Comparison of ENCODE assay signal across 28 cellular contexts in the genomic region with DNA sequence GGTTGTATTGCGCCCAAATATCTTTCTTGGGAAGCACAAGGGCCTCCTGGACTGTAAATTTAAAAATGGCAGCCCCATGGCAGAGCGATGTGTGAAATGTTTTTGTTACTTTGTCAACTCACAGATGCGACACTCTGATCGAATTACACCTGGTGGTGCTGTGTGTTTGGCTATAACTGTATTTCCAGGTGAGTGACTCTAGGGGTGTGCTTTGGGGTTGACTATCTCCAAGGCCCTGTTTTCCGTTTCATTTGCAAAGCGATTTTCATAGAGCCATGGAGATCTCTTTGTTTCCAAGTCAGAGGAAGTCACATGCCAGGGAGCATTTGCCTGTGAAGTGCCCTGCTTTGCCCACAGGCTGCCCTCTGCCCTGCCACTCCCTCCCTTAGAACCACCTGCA.
"Had no signal": no experiment of that assay in that cellular context is flagged by ENCODE, and none has a peak within 500 bp of the region (broad histone marks: within the 10 kb centered on the region; RNA-seq: fewer than 3 reads in every experiment).

No MANE protein-coding gene starts in this region.

- H3K9ac ChIP-seq: KMS-11 had no signal

- FAIRE-seq: bronchial epithelial cell had no signal

- H3K4me3 ChIP-seq: ascending aorta, body of pancreas had no signal

- H3K27me3 Mint-ChIP-seq: activated T-cell treated with anti-CD3 and anti-CD28 coated beads, Interleukin-2, amount 50 U/mL, for 24 hours had no signal

- ATAC-seq: activated CD8-positive, alpha-beta memory T cell treated with anti-CD3 and anti-CD28 coated beads, Interleukin-2, amount 10 ng/mL, durations not matched to agents 7 days and 5 days; activated naive CD4-positive, alpha-beta T cell treated with anti-CD3 and anti-CD28 coated beads, Interleukin-2, amount 50 U/mL, for 72 hours; activated naive CD8-positive, alpha-beta T cell treated with anti-CD3 and anti-CD28 coated beads, Interleukin-2, amount 50 U/mL, for 24 hours; body of pancreas; Panc1 had no signal

- H3K36me3 ChIP-seq: ascending aorta had no signal

- H3K4me2 ChIP-seq: KMS-11 had no signal

- H3K27me3 ChIP-seq: ascending aorta, body of pancreas had no signal

- H3K27ac Mint-ChIP-seq: activated CD8-positive, alpha-beta memory T cell treated with anti-CD3 and anti-CD28 coated beads, Interleukin-2, amount 10 ng/mL, durations not matched to agents 7 days and 5 days; activated naive CD4-positive, alpha-beta T cell treated with anti-CD3 and anti-CD28 coated beads, Interleukin-2, amount 50 U/mL, for 72 hours; activated naive CD8-positive, alpha-beta T cell treated with anti-CD3 and anti-CD28 coated beads, Interleukin-2, amount 50 U/mL, for 24 hours; activated T-cell treated with anti-CD3 and anti-CD28 coated beads, Interleukin-2, amount 50 U/mL, for 24 hours; activated T-helper 1 cell treated with anti-CD3 and anti-CD28 coated beads, Interleukin-12 subunit alpha, Interleukin-12 subunit beta, Interleukin-2, Interleukin-4 antibody, amounts not matched to agents 30 ng/mL and 10 ng/mL and 1 ng/mL, durations not matched to agents 14 hours and 24 hours and 36 hours; T-helper 1 cell treated with Interleukin-12 subunit alpha and Interleukin-12 subunit beta and Interleukin-4 antibody, amounts not matched to agents 30 μg/mL and 1 μg/mL, for 36 hours had no signal

- H3K9me3 Mint-ChIP-seq: activated naive CD4-positive, alpha-beta T cell treated with anti-CD3 and anti-CD28 coated beads, Interleukin-2, amount 50 U/mL, for 72 hours; activated naive CD8-positive, alpha-beta T cell treated with anti-CD3 and anti-CD28 coated beads, Interleukin-2, amount 50 U/mL, for 24 hours; activated T-cell treated with anti-CD3 and anti-CD28 coated beads, Interleukin-2, amount 50 U/mL, for 24 hours; activated T-helper 1 cell treated with anti-CD3 and anti-CD28 coated beads, Interleukin-12 subunit alpha, Interleukin-12 subunit beta, Interleukin-2, Interleukin-4 antibody, amounts not matched to agents 30 ng/mL and 10 ng/mL and 1 ng/mL, durations not matched to agents 14 hours and 24 hours and 36 hours; central memory CD8-positive, alpha-beta T cell; T-helper 1 cell treated with Interleukin-12 subunit alpha and Interleukin-12 subunit beta and Interleukin-4 antibody, amounts not matched to agents 30 μg/mL and 1 μg/mL, for 36 hours had no signal

- H3K4me3 Mint-ChIP-seq: activated CD8-positive, alpha-beta memory T cell treated with anti-CD3 and anti-CD28 coated beads, Interleukin-2, amount 10 ng/mL, durations not matched to agents 7 days and 5 days; activated naive CD8-positive, alpha-beta T cell treated with anti-CD3 and anti-CD28 coated beads, Interleukin-2, amount 50 U/mL, for 24 hours; activated T-cell treated with anti-CD3 and anti-CD28 coated beads, Interleukin-2, amount 50 U/mL, for 24 hours; activated T-helper 1 cell treated with anti-CD3 and anti-CD28 coated beads, Interleukin-12 subunit alpha, Interleukin-12 subunit beta, Interleukin-2, Interleukin-4 antibody, amounts not matched to agents 30 ng/mL and 10 ng/mL and 1 ng/mL, durations not matched to agents 14 hours and 24 hours and 36 hours; central memory CD8-positive, alpha-beta T cell; T-helper 1 cell treated with Interleukin-12 subunit alpha and Interleukin-12 subunit beta and Interleukin-4 antibody, amounts not matched to agents 30 μg/mL and 1 μg/mL, for 36 hours had no signal

- H3K4me1 Mint-ChIP-seq: activated CD8-positive, alpha-beta memory T cell treated with anti-CD3 and anti-CD28 coated beads, Interleukin-2, amount 10 ng/mL, durations not matched to agents 7 days and 5 days; central memory CD8-positive, alpha-beta T cell had no signal

- H3K36me3 Mint-ChIP-seq: activated CD8-positive, alpha-beta memory T cell treated with anti-CD3 and anti-CD28 coated beads, Interleukin-2, amount 10 ng/mL, durations not matched to agents 7 days and 5 days; activated naive CD4-positive, alpha-beta T cell treated with anti-CD3 and anti-CD28 coated beads, Interleukin-2, amount 50 U/mL, for 72 hours had no signal

- H3K27ac ChIP-seq: ascending aorta, body of pancreas, KMS-11, RWPE1 had no signal

- H3K9me3 ChIP-seq: ascending aorta, body of pancreas had no signal

- DNase-seq: activated CD4-positive, alpha-beta T cell treated with anti-CD3 and anti-CD28 coated beads for 48 hours; activated CD4-positive, alpha-beta T cell treated with anti-CD3 and anti-CD28 coated beads, Interleukin-2, amount 50 U/mL, for 4 hours; activated CD4-positive, CD25-positive, alpha-beta regulatory T cell treated with anti-CD3 and anti-CD28 coated beads, Interleukin-2, amount 50 U/mL, for 72 hours; activated CD8-positive, alpha-beta memory T cell treated with anti-CD3 and anti-CD28 coated beads, Interleukin-2, amount 10 ng/mL, durations not matched to agents 7 days and 5 days; activated effector memory CD4-positive, alpha-beta T cell treated with Interleukin-2 at 50 U/mL for 16 hours; activated naive CD4-positive, alpha-beta T cell treated with Interleukin-2 at 50 U/mL for 16 hours; activated naive CD8-positive, alpha-beta T cell treated with anti-CD3 and anti-CD28 coated beads, Interleukin-2, amount 50 U/mL, for 24 hours; activated T-cell treated with anti-CD3 and anti-CD28 coated beads, Interleukin-2, amount 50 U/mL, for 24 hours; amniotic stem cell; body of pancreas; NCI-H1092; NCI-H1417; NCI-H2029; NCI-H446 treated with DMSO at 0.1 percent for 48 hours; NCI-H524 treated with DMSO at 0.1 percent for 48 hours; NCI-H82; NK-92 treated with Interleukin-12 subunit alpha and Interleukin-12 subunit beta, amount 100 ng/mL, for 24 hours; OCI-M1; SHP77 had no signal

- H3K4me1 ChIP-seq: ascending aorta had no signal
